In the genomic region with DNA sequence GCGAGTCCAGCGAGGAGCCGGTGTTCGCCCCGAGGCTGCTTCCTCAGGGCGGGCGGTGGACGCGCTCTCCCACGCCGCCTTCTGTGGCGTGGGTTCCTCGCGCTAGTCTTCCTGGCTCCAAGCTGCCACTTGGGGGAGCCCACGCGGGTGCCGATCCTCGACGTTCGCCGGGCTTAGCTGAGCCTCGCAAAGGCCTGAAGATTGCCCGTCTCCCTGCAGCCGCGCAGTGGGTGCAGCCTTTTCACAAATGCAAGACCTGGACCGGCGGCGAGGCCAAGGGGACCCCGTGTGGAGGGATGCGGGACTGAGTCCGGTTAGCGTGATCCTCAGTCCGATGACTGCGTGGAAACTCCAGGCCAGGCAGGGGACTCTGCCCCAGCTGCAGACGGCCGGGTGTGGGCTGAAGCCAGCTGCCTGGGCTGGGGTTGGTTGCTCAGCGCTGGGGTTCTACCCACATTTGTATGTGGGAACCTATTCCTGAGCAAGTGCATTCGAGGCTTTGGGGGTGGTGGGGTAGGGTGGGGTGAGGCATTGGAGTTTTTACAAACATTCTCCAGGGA, we compare ENCODE assay signal across 1 cellular context.
TF ChIP-seq lines count a peak whose summit lies in the region.

No MANE protein-coding gene starts in this region.

TF ChIP-seq in HepG2, 621 proteins besides CTCF, POLR2A, EP300 and RAD21 (continued from another document):
- TF ChIP-seq, protein P1, sequence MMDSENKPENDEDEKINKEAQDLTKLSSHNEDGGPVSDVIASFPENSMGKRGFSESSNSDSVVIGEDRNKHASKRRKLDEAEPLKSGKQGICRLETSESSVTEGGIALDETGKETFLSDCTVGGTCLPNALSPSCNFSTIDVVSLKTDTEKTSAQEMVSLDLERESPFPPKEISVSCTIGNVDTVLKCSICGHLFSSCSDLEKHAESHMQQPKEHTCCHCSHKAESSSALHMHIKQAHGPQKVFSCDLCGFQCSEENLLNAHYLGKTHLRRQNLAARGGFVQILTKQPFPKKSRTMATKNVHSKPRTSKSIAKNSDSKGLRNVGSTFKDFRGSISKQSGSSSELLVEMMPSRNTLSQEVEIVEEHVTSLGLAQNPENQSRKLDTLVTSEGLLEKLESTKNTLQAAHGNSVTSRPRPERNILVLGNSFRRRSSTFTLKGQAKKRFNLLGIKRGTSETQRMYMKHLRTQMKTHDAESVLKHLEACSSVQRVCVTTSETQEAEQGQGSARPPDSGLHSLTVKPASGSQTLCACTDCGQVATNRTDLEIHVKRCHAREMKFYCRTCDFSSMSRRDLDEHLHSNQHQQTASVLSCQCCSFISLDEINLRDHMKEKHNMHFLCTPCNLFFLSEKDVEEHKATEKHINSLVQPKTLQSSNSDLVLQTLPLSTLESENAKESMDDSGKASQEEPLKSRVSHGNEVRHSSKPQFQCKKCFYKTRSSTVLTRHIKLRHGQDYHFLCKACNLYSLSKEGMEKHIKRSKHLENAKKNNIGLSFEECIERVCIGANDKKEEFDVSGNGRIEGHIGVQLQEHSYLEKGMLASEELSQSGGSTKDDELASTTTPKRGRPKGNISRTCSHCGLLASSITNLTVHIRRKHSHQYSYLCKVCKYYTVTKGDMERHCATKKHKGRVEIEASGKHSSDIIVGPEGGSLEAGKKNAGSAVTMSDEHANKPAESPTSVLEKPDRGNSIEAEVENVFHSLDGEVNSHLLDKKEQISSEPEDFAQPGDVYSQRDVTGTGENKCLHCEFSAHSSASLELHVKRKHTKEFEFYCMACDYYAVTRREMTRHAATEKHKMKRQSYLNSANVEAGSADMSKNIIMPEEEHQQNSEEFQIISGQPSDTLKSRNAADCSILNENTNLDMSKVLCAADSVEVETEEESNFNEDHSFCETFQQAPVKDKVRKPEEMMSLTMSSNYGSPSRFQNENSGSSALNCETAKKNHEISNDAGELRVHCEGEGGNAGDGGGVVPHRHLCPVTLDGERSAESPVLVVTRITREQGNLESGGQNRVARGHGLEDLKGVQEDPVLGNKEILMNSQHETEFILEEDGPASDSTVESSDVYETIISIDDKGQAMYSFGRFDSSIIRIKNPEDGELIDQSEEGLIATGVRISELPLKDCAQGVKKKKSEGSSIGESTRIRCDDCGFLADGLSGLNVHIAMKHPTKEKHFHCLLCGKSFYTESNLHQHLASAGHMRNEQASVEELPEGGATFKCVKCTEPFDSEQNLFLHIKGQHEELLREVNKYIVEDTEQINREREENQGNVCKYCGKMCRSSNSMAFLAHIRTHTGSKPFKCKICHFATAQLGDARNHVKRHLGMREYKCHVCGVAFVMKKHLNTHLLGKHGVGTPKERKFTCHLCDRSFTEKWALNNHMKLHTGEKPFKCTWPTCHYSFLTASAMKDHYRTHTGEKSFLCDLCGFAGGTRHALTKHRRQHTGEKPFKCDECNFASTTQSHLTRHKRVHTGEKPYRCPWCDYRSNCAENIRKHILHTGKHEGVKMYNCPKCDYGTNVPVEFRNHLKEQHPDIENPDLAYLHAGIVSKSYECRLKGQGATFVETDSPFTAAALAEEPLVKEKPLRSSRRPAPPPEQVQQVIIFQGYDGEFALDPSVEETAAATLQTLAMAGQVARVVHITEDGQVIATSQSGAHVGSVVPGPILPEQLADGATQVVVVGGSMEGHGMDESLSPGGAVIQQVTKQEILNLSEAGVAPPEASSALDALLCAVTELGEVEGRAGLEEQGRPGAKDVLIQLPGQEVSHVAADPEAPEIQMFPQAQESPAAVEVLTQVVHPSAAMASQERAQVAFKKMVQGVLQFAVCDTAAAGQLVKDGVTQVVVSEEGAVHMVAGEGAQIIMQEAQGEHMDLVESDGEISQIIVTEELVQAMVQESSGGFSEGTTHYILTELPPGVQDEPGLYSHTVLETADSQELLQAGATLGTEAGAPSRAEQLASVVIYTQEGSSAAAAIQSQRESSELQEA (CRISPR knock-in tag; IDR thresholded peaks at IDR 0.05; ENCODE audit: not compliant biosample characterization), result no peak
- TF ChIP-seq RBAK (CRISPR knock-in tag; IDR thresholded peaks at IDR 0.05) (no peak), PLRG1 (conservative IDR thresholded peaks at IDR 0.05) (no peak), ZBTB7A (CRISPR knock-in tag; IDR thresholded peaks at IDR 0.05) (0 out of 2 replicates have a peak, but pooled peaks have one; percentile 32), ZNF777 (CRISPR knock-in tag; IDR thresholded peaks at IDR 0.05) (peak; percentile 82), BRCA1 (CRISPR knock-in tag; IDR thresholded peaks at IDR 0.05) (0 out of 2 replicates have a peak, but pooled peaks have one; percentile 8), ZNF790 (CRISPR knock-in tag; IDR thresholded peaks at IDR 0.05; ENCODE audit: borderline replicate concordance) (peak; percentile 51; the same call in 1 of the 2 replicates), AGO1 (IDR thresholded peaks at IDR 0.05; ENCODE audit: low read depth, low read length, poor library complexity, severe bottlenecking) (peak; percentile 56), ZNF768 (CRISPR knock-in tag; IDR thresholded peaks at IDR 0.05) (peak; percentile 37; the same call in 1 of the 2 replicates), DNMT1 (CRISPR knock-in tag; IDR thresholded peaks at IDR 0.05) (no peak; the same call in 1 of the 2 replicates), HES4 (CRISPR knock-in tag; IDR thresholded peaks at IDR 0.05; ENCODE audit: borderline replicate concordance) (peak; percentile 13; the same call in 1 of the 2 replicates), HOXA3 (CRISPR knock-in tag; IDR thresholded peaks at IDR 0.05) (0 out of 2 replicates have a peak, but pooled peaks have one; percentile 22), TOPORS (CRISPR knock-in tag; IDR thresholded peaks at IDR 0.05) (0 out of 2 replicates have a peak, but pooled peaks have one; percentile 7), MED13 (CRISPR knock-in tag; IDR thresholded peaks at IDR 0.05) (peak; percentile 31; the same call in 1 of the 2 replicates)
- TF ChIP-seq, protein P2, sequence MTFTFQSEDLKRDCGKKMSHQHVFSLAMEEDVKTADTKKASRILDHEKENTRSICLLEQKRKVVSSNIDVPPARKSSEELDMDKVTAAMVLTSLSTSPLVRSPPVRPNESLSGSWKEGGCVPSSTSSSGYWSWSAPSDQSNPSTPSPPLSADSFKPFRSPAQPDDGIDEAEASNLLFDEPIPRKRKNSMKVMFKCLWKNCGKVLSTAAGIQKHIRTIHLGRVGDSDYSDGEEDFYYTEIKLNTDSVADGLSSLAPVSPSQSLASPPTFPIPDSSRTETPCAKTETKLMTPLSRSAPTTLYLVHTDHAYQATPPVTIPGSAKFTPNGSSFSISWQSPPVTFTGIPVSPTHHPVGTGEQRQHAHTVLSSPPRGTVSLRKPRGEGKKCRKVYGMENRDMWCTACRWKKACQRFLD (CRISPR knock-in tag; IDR thresholded peaks at IDR 0.05; ENCODE audit: borderline replicate concordance), result peak; percentile 2; the same call in 1 of the 2 replicates
- TF ChIP-seq, protein P3, sequence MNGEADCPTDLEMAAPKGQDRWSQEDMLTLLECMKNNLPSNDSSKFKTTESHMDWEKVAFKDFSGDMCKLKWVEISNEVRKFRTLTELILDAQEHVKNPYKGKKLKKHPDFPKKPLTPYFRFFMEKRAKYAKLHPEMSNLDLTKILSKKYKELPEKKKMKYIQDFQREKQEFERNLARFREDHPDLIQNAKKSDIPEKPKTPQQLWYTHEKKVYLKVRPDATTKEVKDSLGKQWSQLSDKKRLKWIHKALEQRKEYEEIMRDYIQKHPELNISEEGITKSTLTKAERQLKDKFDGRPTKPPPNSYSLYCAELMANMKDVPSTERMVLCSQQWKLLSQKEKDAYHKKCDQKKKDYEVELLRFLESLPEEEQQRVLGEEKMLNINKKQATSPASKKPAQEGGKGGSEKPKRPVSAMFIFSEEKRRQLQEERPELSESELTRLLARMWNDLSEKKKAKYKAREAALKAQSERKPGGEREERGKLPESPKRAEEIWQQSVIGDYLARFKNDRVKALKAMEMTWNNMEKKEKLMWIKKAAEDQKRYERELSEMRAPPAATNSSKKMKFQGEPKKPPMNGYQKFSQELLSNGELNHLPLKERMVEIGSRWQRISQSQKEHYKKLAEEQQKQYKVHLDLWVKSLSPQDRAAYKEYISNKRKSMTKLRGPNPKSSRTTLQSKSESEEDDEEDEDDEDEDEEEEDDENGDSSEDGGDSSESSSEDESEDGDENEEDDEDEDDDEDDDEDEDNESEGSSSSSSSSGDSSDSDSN (CRISPR knock-in tag; IDR thresholded peaks at IDR 0.05), result peak; percentile 12
- TF ChIP-seq, protein P4, sequence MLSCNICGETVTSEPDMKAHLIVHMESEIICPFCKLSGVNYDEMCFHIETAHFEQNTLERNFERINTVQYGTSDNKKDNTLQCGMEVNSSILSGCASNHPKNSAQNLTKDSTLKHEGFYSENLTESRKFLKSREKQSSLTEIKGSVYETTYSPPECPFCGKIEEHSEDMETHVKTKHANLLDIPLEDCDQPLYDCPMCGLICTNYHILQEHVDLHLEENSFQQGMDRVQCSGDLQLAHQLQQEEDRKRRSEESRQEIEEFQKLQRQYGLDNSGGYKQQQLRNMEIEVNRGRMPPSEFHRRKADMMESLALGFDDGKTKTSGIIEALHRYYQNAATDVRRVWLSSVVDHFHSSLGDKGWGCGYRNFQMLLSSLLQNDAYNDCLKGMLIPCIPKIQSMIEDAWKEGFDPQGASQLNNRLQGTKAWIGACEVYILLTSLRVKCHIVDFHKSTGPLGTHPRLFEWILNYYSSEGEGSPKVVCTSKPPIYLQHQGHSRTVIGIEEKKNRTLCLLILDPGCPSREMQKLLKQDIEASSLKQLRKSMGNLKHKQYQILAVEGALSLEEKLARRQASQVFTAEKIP (CRISPR knock-in tag; IDR thresholded peaks at IDR 0.05; ENCODE audit: borderline replicate concordance), result no peak
- TF ChIP-seq, protein P5, sequence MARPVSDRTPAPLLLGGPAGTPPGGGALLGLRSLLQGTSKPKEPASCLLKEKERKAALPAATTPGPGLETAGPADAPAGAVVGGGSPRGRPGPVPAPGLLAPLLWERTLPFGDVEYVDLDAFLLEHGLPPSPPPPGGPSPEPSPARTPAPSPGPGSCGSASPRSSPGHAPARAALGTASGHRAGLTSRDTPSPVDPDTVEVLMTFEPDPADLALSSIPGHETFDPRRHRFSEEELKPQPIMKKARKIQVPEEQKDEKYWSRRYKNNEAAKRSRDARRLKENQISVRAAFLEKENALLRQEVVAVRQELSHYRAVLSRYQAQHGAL (CRISPR knock-in tag; IDR thresholded peaks at IDR 0.05; ENCODE audit: not compliant biosample characterization), result no peak
- TF ChIP-seq, protein P6, sequence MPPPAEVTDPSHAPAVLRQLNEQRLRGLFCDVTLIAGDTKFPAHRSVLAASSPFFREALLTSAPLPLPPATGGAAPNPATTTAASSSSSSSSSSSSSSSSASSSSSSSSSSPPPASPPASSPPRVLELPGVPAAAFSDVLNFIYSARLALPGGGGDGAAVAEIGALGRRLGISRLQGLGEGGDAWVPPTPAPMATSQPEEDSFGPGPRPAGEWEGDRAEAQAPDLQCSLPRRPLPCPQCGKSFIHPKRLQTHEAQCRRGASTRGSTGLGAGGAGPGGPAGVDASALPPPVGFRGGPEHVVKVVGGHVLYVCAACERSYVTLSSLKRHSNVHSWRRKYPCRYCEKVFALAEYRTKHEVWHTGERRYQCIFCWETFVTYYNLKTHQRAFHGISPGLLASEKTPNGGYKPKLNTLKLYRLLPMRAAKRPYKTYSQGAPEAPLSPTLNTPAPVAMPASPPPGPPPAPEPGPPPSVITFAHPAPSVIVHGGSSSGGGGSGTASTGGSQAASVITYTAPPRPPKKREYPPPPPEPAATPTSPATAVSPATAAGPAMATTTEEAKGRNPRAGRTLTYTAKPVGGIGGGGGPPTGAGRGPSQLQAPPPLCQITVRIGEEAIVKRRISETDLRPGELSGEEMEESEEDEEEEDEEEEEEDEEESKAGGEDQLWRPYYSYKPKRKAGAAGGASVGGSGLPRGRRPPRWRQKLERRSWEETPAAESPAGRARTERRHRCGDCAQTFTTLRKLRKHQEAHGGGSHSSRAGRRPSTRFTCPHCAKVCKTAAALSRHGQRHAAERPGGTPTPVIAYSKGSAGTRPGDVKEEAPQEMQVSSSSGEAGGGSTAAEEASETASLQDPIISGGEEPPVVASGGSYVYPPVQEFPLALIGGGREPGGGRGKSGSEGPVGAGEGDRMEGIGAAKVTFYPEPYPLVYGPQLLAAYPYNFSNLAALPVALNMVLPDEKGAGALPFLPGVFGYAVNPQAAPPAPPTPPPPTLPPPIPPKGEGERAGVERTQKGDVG (CRISPR knock-in tag; IDR thresholded peaks at IDR 0.05; ENCODE audit: borderline replicate concordance), result peak; percentile 6; the same call in 1 of the 2 replicates
- TF ChIP-seq, protein P7, sequence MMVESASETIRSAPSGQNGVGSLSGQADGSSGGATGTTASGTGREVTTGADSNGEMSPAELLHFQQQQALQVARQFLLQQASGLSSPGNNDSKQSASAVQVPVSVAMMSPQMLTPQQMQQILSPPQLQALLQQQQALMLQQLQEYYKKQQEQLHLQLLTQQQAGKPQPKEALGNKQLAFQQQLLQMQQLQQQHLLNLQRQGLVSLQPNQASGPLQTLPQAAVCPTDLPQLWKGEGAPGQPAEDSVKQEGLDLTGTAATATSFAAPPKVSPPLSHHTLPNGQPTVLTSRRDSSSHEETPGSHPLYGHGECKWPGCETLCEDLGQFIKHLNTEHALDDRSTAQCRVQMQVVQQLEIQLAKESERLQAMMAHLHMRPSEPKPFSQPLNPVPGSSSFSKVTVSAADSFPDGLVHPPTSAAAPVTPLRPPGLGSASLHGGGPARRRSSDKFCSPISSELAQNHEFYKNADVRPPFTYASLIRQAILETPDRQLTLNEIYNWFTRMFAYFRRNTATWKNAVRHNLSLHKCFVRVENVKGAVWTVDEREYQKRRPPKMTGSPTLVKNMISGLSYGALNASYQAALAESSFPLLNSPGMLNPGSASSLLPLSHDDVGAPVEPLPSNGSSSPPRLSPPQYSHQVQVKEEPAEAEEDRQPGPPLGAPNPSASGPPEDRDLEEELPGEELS (CRISPR knock-in tag; IDR thresholded peaks at IDR 0.05), result no peak
